In the genomic region with DNA sequence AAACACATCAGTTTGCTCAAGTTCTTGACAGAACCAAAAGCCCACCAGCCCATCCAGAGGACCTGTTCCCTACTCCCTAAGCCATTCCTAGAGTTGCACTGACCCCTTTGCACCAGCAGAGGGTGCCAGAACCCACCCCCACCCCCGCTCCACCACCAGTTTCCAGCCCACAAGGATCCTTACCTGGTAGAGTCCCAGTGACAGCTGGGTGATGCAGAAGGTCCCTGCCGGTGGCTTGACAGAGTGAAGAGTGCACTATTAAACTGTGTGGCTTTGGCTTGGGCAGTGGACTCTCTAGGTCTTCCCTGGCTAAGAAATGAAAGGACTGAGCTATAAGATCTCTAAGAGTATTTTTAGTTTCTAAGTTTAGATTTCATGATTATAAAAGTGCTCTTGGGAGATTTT, we compare ENCODE assay signal across 1 cellular context.
TF ChIP-seq lines count a peak whose summit lies in the region.

No MANE protein-coding gene starts in this region.

TF ChIP-seq in GM12878, 131 proteins besides CTCF, POLR2A, EP300 and RAD21 (continued from another document):
- TF ChIP-seq, protein P1, sequence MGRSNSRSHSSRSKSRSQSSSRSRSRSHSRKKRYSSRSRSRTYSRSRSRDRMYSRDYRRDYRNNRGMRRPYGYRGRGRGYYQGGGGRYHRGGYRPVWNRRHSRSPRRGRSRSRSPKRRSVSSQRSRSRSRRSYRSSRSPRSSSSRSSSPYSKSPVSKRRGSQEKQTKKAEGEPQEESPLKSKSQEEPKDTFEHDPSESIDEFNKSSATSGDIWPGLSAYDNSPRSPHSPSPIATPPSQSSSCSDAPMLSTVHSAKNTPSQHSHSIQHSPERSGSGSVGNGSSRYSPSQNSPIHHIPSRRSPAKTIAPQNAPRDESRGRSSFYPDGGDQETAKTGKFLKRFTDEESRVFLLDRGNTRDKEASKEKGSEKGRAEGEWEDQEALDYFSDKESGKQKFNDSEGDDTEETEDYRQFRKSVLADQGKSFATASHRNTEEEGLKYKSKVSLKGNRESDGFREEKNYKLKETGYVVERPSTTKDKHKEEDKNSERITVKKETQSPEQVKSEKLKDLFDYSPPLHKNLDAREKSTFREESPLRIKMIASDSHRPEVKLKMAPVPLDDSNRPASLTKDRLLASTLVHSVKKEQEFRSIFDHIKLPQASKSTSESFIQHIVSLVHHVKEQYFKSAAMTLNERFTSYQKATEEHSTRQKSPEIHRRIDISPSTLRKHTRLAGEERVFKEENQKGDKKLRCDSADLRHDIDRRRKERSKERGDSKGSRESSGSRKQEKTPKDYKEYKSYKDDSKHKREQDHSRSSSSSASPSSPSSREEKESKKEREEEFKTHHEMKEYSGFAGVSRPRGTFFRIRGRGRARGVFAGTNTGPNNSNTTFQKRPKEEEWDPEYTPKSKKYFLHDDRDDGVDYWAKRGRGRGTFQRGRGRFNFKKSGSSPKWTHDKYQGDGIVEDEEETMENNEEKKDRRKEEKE (IDR thresholded peaks at IDR 0.05) = no peak
- TF ChIP-seq WRNIP1 (IDR thresholded peaks at IDR 0.05; ENCODE audit: borderline replicate concordance, low read depth, low read length) (no peak), PAX8 (IDR thresholded peaks at IDR 0.05) (no peak), SMC3 (IDR thresholded peaks at IDR 0.05; ENCODE audit: borderline replicate concordance, low read length) (peak; percentile 94), BACH1 (IDR thresholded peaks at IDR 0.05; ENCODE audit: borderline replicate concordance) (no peak), EED (IDR thresholded peaks at IDR 0.05; ENCODE audit: low read depth) (peak; percentile 67), MTA2 (IDR thresholded peaks at IDR 0.05; ENCODE audit: low read depth) (no peak), MYC (IDR thresholded peaks at IDR 0.05; ENCODE audit: insufficient read depth, insufficient read length, insufficient replicate concordance, low read length, severe bottlenecking) (no peak), KLF5 (IDR thresholded peaks at IDR 0.05; ENCODE audit: partially characterized antibody) (no peak), HDAC2 (IDR thresholded peaks at IDR 0.05) (no peak), SIN3A (IDR thresholded peaks at IDR 0.05; ENCODE audit: low read depth, low read length) (no peak), RUNX3 (IDR thresholded peaks at IDR 0.05; ENCODE audit: low read length) (peak; percentile 70)
- TF ChIP-seq, protein P2, sequence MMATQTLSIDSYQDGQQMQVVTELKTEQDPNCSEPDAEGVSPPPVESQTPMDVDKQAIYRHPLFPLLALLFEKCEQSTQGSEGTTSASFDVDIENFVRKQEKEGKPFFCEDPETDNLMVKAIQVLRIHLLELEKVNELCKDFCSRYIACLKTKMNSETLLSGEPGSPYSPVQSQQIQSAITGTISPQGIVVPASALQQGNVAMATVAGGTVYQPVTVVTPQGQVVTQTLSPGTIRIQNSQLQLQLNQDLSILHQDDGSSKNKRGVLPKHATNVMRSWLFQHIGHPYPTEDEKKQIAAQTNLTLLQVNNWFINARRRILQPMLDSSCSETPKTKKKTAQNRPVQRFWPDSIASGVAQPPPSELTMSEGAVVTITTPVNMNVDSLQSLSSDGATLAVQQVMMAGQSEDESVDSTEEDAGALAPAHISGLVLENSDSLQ (IDR thresholded peaks at IDR 0.05) = peak; percentile 52; the same call in 1 of the 2 replicates
TF ChIP-seq in GM12878: peak in this region for 12.
